ENCODE assay signal across 11 cellular contexts in genomic region chr9:111961575-111961974, GRCh38.
DNase-seq lines count a peak whose midpoint lies in the region; FAIRE-seq and TF ChIP-seq lines count a peak whose summit lies in the region.
"Had no signal": no experiment of that assay in that cellular context is flagged by ENCODE, and none has a peak within 500 bp of the region (broad histone marks: within the 10 kb centered on the region; RNA-seq: fewer than 3 reads in every experiment).

No MANE protein-coding gene starts in this region.

- TF ChIP-seq POLR2A in GM12892 (IDR thresholded peaks at IDR 0.05; ENCODE audit: low read depth, low read length), result no peak

- FAIRE-seq in GM12892 (lab: Jason Lieb, UNC), result no peak

- DNase-seq in COR-L47 (lab: John Stamatoyannopoulos, UW) (peak; percentile 86), NCI-H146 (lab: John Stamatoyannopoulos, UW) (peak; percentile 63), SHP77 (lab: John Stamatoyannopoulos, UW) (peak; percentile 92 to 95), kidney tubule cell (ENCODE audit: low spot score) (peak; percentile 98), SKM-1 (lab: John Stamatoyannopoulos, UW; ENCODE audit: unreplicated experiment) (no peak), GM12892 (ENCODE audit: insufficient read length) (no peak), retina (no peak), activated gamma-delta T cell treated with Interleukin-2 at 50 U/mL for 16 hours (no peak)
- DNase-seq: BE2C; stimulated activated CD4-positive, alpha-beta T cell treated with anti-CD3 and anti-CD28 coated beads, Interleukin-2, amount 100 ng/mL, for 48 hours; upper lobe of right lung had no signal

Comparison
In these comparisons a context has a peak if more than half of its experiments do, and no peak if none do; other contexts are left out.
1. DNase-seq: peak in COR-L47 (single experiment), NCI-H146 (single experiment), SHP77 (2 of 2) and kidney tubule cell (single experiment); none in SKM-1 (single experiment), GM12892 (single experiment), retina (single experiment) and activated gamma-delta T cell treated with Interleukin-2 at 50 U/mL for 16 hours (single experiment).